In genomic region chr5:143041972-143042770, GRCh38 we compare ENCODE assay signal across 10 cellular contexts.
DNase-seq lines count a peak whose midpoint lies in the region; ATAC-seq and TF ChIP-seq lines count a peak whose summit lies in the region.
"Had no signal": no experiment of that assay in that cellular context is flagged by ENCODE, and none has a peak within 500 bp of the region (broad histone marks: within the 10 kb centered on the region; RNA-seq: fewer than 3 reads in every experiment).

No MANE protein-coding gene starts in this region.

- no peaks in the 10 kb centered on the region for H3K9me3 ChIP-seq in aorta (ENCODE audit: control insufficient read depth, low read length)
- H3K9me3 ChIP-seq: upper lobe of left lung had no signal

- DNase-seq in Right ventricle myocardium inferior (ENCODE audit: missing footprints), result no peak
- DNase-seq in cardiac septum (ENCODE audit: low spot score), result no peak
- no peak for DNase-seq in WTC11 (ENCODE audit: low spot score)
- no peak for DNase-seq in left ventricle myocardium superior
- no peak for DNase-seq in aorta
- no peak for DNase-seq in nephron progenitor cell
- DNase-seq in activated T-cell treated with anti-CD3 and anti-CD28 coated beads, Interleukin-2, amount 50 U/mL, for 24 hours, result no peak
- DNase-seq: upper lobe of left lung had no signal

- WGBS in aorta, 2 donors, result 63% methylated on average over 6 of the region's 6 CpGs

- H3K27me3 ChIP-seq in aorta (ENCODE audit: control insufficient read depth in 1 of 2, insufficient read depth in 2 of 2, low read length in 1 of 2), result no peaks in the 10 kb centered on the region
- H3K27me3 ChIP-seq: upper lobe of left lung had no signal

- H3K27ac Mint-ChIP-seq in WTC11 (peak overlapping the region; percentile 43; the same call in 1 of the 2 replicates), nephron progenitor cell (no peak overlapping the region)
- no peak overlapping the region for H3K27ac Mint-ChIP-seq in activated T-cell treated with anti-CD3 and anti-CD28 coated beads, Interleukin-2, amount 50 U/mL, for 24 hours

- CTCF ChIA-PET in WTC11 (lab: Charles Lee), result no interaction called here

- no peaks in the 10 kb centered on the region for H3K4me1 ChIP-seq in aorta (ENCODE audit: control insufficient read depth in 1 of 2, insufficient read depth in 2 of 2, low read length in 2 of 2)
- H3K4me1 ChIP-seq: upper lobe of left lung had no signal

- no peak overlapping the region for H3K4me3 ChIP-seq in aorta (ENCODE audit: low read length in 2 of 2)
- H3K4me3 ChIP-seq: skin epidermis, upper lobe of left lung had no signal

- H3K9me3 Mint-ChIP-seq in WTC11 (peaks cover 5% of the 10 kb centered on the region), nephron progenitor cell (no peaks in the 10 kb centered on the region)
- no peaks in the 10 kb centered on the region for H3K9me3 Mint-ChIP-seq in activated T-cell treated with anti-CD3 and anti-CD28 coated beads, Interleukin-2, amount 50 U/mL, for 24 hours

- H3K36me3 Mint-ChIP-seq in WTC11 (peaks cover 22% of the 10 kb centered on the region), nephron progenitor cell (ENCODE audit: low read depth) (no peaks in the 10 kb centered on the region)
- peaks cover 66% of the 10 kb centered on the region for H3K36me3 Mint-ChIP-seq in activated T-cell treated with anti-CD3 and anti-CD28 coated beads, Interleukin-2, amount 50 U/mL, for 24 hours (ENCODE audit: low read depth)

- ATAC-seq in Right ventricle myocardium inferior (peak; percentile 63), WTC11 (peak; percentile 48), left ventricle myocardium superior (peak; percentile 83), aorta (ENCODE audit: low FRiP score) (peak; percentile 59), GM18868 (IDR thresholded peaks at IDR 0.05; ENCODE audit: unreplicated experiment) (no peak)

- H3K4me1 Mint-ChIP-seq in WTC11 (peaks cover 29% of the 10 kb centered on the region), nephron progenitor cell (peaks cover 31% of the 10 kb centered on the region)
- H3K4me1 Mint-ChIP-seq in activated T-cell treated with anti-CD3 and anti-CD28 coated beads, Interleukin-2, amount 50 U/mL, for 24 hours (ENCODE audit: low read depth), result peaks cover 31% of the 10 kb centered on the region

- intact Hi-C loops in Right ventricle myocardium inferior (cut with DNase I), result loop anchor here (2.0 kb wide), 1 partner anchor 15 kb away; no protein-coding TSS in a partner anchor
- intact Hi-C loops in cardiac septum (cut with DNase I), result loop anchor here (2.0 kb wide), 1 partner anchor 17 kb away; no protein-coding TSS in a partner anchor
- intact Hi-C loops in left ventricle myocardium superior (cut with micrococcal nuclease), result no loop called here
- intact Hi-C loops in aorta (cut with DNase I), result no loop called here

- H3K4me3 Mint-ChIP-seq in WTC11, result no peak overlapping the region
- H3K4me3 Mint-ChIP-seq in nephron progenitor cell, result no peak overlapping the region
- H3K4me3 Mint-ChIP-seq in activated T-cell treated with anti-CD3 and anti-CD28 coated beads, Interleukin-2, amount 50 U/mL, for 24 hours, result no peak overlapping the region

- H3K27me3 Mint-ChIP-seq in WTC11 (ENCODE audit: low read depth) (no peaks in the 10 kb centered on the region), nephron progenitor cell (ENCODE audit: low read depth, poor library complexity) (no peaks in the 10 kb centered on the region)
- no peaks in the 10 kb centered on the region for H3K27me3 Mint-ChIP-seq in activated T-cell treated with anti-CD3 and anti-CD28 coated beads, Interleukin-2, amount 50 U/mL, for 24 hours

- TF ChIP-seq CTCF in WTC11 (IDR thresholded peaks at IDR 0.05), result no peak
- no peak for TF ChIP-seq CTCF in nephron progenitor cell (IDR thresholded peaks at IDR 0.05)

- peaks cover under 1 to 2% of the 10 kb centered on the region in 2 donors for H3K36me3 ChIP-seq in aorta (ENCODE audit: control insufficient read depth in 1 of 2, insufficient read depth in 2 of 2, low read length in 1 of 2)

- POLR2A ChIA-PET in WTC11 (lab: Charles Lee), result no interaction called here

- no peak overlapping the region for H3K27ac ChIP-seq in aorta (ENCODE audit: low read depth in 1 of 2, low read length in 2 of 2)
- H3K27ac ChIP-seq: upper lobe of left lung had no signal

TF ChIP-seq in WTC11, 78 proteins besides CTCF, POLR2A, EP300 and RAD21:
- TF ChIP-seq ZNF219 (CRISPR knock-in tag; IDR thresholded peaks at IDR 0.05; ENCODE audit: borderline replicate concordance), result no peak
- TF ChIP-seq ZSCAN18 (CRISPR knock-in tag; IDR thresholded peaks at IDR 0.05), result no peak

Comparison
In these comparisons a context has a peak if more than half of its experiments do, and no peak if none do; other contexts are left out.
1. intact Hi-C loops: an anchor here in Right ventricle myocardium inferior (2.0 kb wide) and cardiac septum (2.0 kb wide); none called in left ventricle myocardium superior and aorta.